Comparison of ENCODE assay signal across 9 cellular contexts in genomic region chr12:64665506-64665905, GRCh38.
A peak's percentile ranks its signal among the peaks of the same experiment; 100 is the strongest.
DNase-seq lines count a peak whose midpoint lies in the region; ATAC-seq lines count a peak whose summit lies in the region.
"Had no signal": no experiment of that assay in that cellular context is flagged by ENCODE, and none has a peak within 500 bp of the region (broad histone marks: within the 10 kb centered on the region; RNA-seq: fewer than 3 reads in every experiment).

No MANE protein-coding gene starts in this region.

- H3K4me1 Mint-ChIP-seq in activated naive CD4-positive, alpha-beta T cell treated with anti-CD3 and anti-CD28 coated beads, Interleukin-2, amount 50 U/mL, for 24 hours, result peaks cover 91% of the 10 kb centered on the region

- no peaks in the 10 kb centered on the region for H3K9me3 ChIP-seq in BLaER1 treated with 17β-estradiol and CSF1 and Interleukin-3, amounts not matched to agents 10 nM and 100 nM (replicated peaks in 1 of 11)
- no peaks in the 10 kb centered on the region for H3K9me3 ChIP-seq in muscle layer of duodenum (ENCODE audit: control insufficient read depth in 1 of 2, low read length in 2 of 2)

- no peaks in the 10 kb centered on the region for H3K27me3 Mint-ChIP-seq in activated naive CD4-positive, alpha-beta T cell treated with anti-CD3 and anti-CD28 coated beads, Interleukin-2, amount 50 U/mL, for 24 hours

- H3K27ac ChIP-seq in BLaER1 treated with 17β-estradiol and CSF1 and Interleukin-3, amounts not matched to agents 10 nM and 100 nM, result peak overlapping the region in 9 of 11 experiments; percentile 15 to 78 (median 41); a peak in 15 of 22 replicates
- H3K27ac ChIP-seq in muscle layer of duodenum (ENCODE audit: low read length), result peak overlapping the region; percentile 58
- H3K27ac ChIP-seq: epithelial cell of prostate had no signal

- peaks cover 0 to 27% (median 6%) of the 10 kb centered on the region in 11 experiments; a peak in 9 of 22 replicates for H3K36me3 ChIP-seq in BLaER1 treated with 17β-estradiol and CSF1 and Interleukin-3, amounts not matched to agents 10 nM and 100 nM
- no peaks in the 10 kb centered on the region for H3K36me3 ChIP-seq in muscle layer of duodenum (ENCODE audit: control insufficient read depth in 1 of 2, insufficient read depth in 2 of 2, low read length in 2 of 2)

- H3K27ac Mint-ChIP-seq in activated naive CD4-positive, alpha-beta T cell treated with anti-CD3 and anti-CD28 coated beads, Interleukin-2, amount 50 U/mL, for 24 hours, result peak overlapping the region; percentile 82

- peak; percentile 34 for ATAC-seq in GM19023 (IDR thresholded peaks at IDR 0.05; ENCODE audit: unreplicated experiment)
- peak; percentile 32 for ATAC-seq in HG03432 (IDR thresholded peaks at IDR 0.05; ENCODE audit: unreplicated experiment)

- peak overlapping the region; percentile 89 to 98 (median 94) for H3K4me2 ChIP-seq in BLaER1 treated with 17β-estradiol and CSF1 and Interleukin-3, amounts not matched to agents 10 nM and 100 nM

- H3K36me3 Mint-ChIP-seq in activated naive CD4-positive, alpha-beta T cell treated with anti-CD3 and anti-CD28 coated beads, Interleukin-2, amount 50 U/mL, for 24 hours, result no peaks in the 10 kb centered on the region

- peak overlapping the region; percentile 68 for H3K4me3 Mint-ChIP-seq in activated naive CD4-positive, alpha-beta T cell treated with anti-CD3 and anti-CD28 coated beads, Interleukin-2, amount 50 U/mL, for 24 hours

- no peaks in the 10 kb centered on the region for H3K9me3 Mint-ChIP-seq in activated naive CD4-positive, alpha-beta T cell treated with anti-CD3 and anti-CD28 coated beads, Interleukin-2, amount 50 U/mL, for 24 hours

- DNase-seq in NCI-H2196 (lab: John Stamatoyannopoulos, UW; ENCODE audit: unreplicated experiment) (no peak), AML-193 (lab: John Stamatoyannopoulos, UW) (no peak), SHP77 (lab: John Stamatoyannopoulos, UW) (no peak)

- peak overlapping the region in 2 of 10 experiments; percentile 5 to 31; a peak in 2 of 20 replicates for H3K4me3 ChIP-seq in BLaER1 treated with 17β-estradiol and CSF1 and Interleukin-3, amounts not matched to agents 10 nM and 100 nM
- no peak overlapping the region for H3K4me3 ChIP-seq in muscle layer of duodenum (ENCODE audit: low read depth in 1 of 2, low read length in 2 of 2)

- H3K27me3 ChIP-seq in BLaER1 treated with 17β-estradiol and CSF1 and Interleukin-3, amounts not matched to agents 10 nM and 100 nM, result no peaks in the 10 kb centered on the region
- no peaks in the 10 kb centered on the region for H3K27me3 ChIP-seq in muscle layer of duodenum (ENCODE audit: low read depth, low read length)

- H4K20me1 ChIP-seq in BLaER1 treated with 17β-estradiol and CSF1 and Interleukin-3, amounts not matched to agents 10 nM and 100 nM, result peaks cover 10 to 100% (median 100%) of the 10 kb centered on the region in 11 experiments; a peak in 21 of 22 replicates

- peak overlapping the region in 6 of 11 experiments; percentile 1 to 62 (median 16); a peak in 8 of 22 replicates for H3K9ac ChIP-seq in BLaER1 treated with 17β-estradiol and CSF1 and Interleukin-3, amounts not matched to agents 10 nM and 100 nM

- peaks cover 58 to 100% (median 76%) of the 10 kb centered on the region in 10 experiments for H3K4me1 ChIP-seq in BLaER1 treated with 17β-estradiol and CSF1 and Interleukin-3, amounts not matched to agents 10 nM and 100 nM
- H3K4me1 ChIP-seq in muscle layer of duodenum (ENCODE audit: control insufficient read depth in 1 of 2, insufficient read depth in 2 of 2, low read length in 2 of 2), result peaks cover 25 to 38% of the 10 kb centered on the region in 2 donors
